In genomic region chr4:102535398-102536082, GRCh38 we compare ENCODE assay signal across 9 cellular contexts.
DNase-seq lines count a peak whose midpoint lies in the region; ATAC-seq lines count a peak whose summit lies in the region.
"Had no signal": no experiment of that assay in that cellular context is flagged by ENCODE, and none has a peak within 500 bp of the region (broad histone marks: within the 10 kb centered on the region; RNA-seq: fewer than 3 reads in every experiment).

No MANE protein-coding gene starts in this region.

- peaks cover 17% of the 10 kb centered on the region for H3K4me1 ChIP-seq in ACC112 (ENCODE audit: control insufficient read depth, insufficient read depth, low read length, unreplicated experiment)
- H3K4me1 ChIP-seq in effector memory CD4-positive, alpha-beta T cell (ENCODE audit: control insufficient read depth, insufficient read depth, low read length, poor library complexity, severe bottlenecking), result peaks cover 23% of the 10 kb centered on the region

- peak overlapping the region; percentile 26 for H3K4me3 ChIP-seq in ACC112 (ENCODE audit: low read depth, low read length)
- H3K4me3 ChIP-seq in effector memory CD4-positive, alpha-beta T cell (ENCODE audit: insufficient read depth, low read depth, low read length, poor library complexity, severe bottlenecking), result no peak overlapping the region

- no peaks in the 10 kb centered on the region for H3K27me3 ChIP-seq in ACC112 (ENCODE audit: insufficient read depth, low read length)
- H3K27me3 ChIP-seq in effector memory CD4-positive, alpha-beta T cell (replicated peaks; ENCODE audit: control insufficient read depth, insufficient read depth, low read length, poor library complexity, severe bottlenecking), result no peaks in the 10 kb centered on the region

- peak; percentile 74 for DNase-seq in astrocyte of the hippocampus (ENCODE audit: low read depth, low spot score)
- DNase-seq in NCI-H774 (lab: John Stamatoyannopoulos, UW), result no peak
- DNase-seq in NCI-H345 (lab: John Stamatoyannopoulos, UW), result no peak
- no peak for DNase-seq in NCI-H2196 (lab: John Stamatoyannopoulos, UW; ENCODE audit: unreplicated experiment)
- no peak for DNase-seq in effector memory CD4-positive, alpha-beta T cell

- H2AFZ ChIP-seq in ACC112 (ENCODE audit: low read length, unreplicated experiment), result no peak overlapping the region

- ATAC-seq in GM19328 (IDR thresholded peaks at IDR 0.05; ENCODE audit: unreplicated experiment) (peak; percentile 62), HG03354 (IDR thresholded peaks at IDR 0.05; ENCODE audit: poor library complexity, severe bottlenecking, unreplicated experiment) (peak; percentile 84)
- ATAC-seq: Panc1 had no signal

- H3K9me3 ChIP-seq in effector memory CD4-positive, alpha-beta T cell (ENCODE audit: control insufficient read depth, low read length), result no peaks in the 10 kb centered on the region

- no peaks in the 10 kb centered on the region for H3K36me3 ChIP-seq in ACC112 (ENCODE audit: insufficient read depth, low read length)
- peaks cover 5% of the 10 kb centered on the region for H3K36me3 ChIP-seq in effector memory CD4-positive, alpha-beta T cell (ENCODE audit: control insufficient read depth, insufficient read depth, low read length)

- H3K27ac ChIP-seq in ACC112 (ENCODE audit: low read depth, low read length), result peak overlapping the region; percentile 80
- no peak overlapping the region for H3K27ac ChIP-seq in effector memory CD4-positive, alpha-beta T cell (ENCODE audit: insufficient read depth, low read length, poor library complexity, severe bottlenecking)

- peaks cover 8% of the 10 kb centered on the region for H3K79me2 ChIP-seq in ACC112 (ENCODE audit: control insufficient read depth, insufficient read depth, low read length, unreplicated experiment)
